Comparison of ENCODE assay signal across 20 cellular contexts in the genomic region with DNA sequence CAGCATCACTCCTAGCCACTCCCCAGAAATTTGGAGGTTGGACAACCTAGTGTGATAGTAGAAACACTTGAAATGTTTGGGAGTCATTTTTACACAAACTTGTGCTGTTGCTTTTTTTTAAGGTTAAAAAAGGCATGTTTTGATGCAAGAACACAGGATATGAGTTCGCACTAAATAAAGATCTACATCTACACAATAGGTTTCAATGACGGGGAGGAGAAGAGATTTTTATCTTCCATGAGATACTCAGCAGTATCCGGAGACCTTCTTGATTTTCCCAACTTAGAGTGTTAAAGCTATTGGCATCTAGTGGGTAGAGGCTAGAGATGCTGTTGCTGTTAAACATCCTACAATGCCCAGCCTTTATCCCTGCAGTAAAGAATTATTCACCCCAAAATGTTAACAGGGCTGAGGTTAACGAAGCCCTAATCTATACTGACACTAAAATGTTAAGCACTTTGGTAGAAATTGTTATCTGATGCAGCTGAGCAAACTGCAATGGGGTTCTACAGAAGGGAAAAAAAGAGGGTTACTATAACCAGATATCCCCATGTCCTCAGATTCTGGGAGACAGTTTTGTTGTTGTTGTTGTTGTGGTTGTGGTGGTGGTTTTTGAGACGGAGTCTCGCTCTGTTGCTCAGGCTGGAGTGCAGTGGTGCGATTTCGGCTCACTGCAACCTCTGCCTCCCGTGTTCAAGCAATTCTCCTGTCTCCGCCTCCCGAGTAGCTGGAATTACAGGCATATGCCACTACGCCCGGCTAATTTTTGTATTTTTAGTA. TPM values are rescaled to one million over a fixed set of nuclear protein-coding genes. Genes with fewer than 3 reads are reported as not detected.
DNase-seq lines count a peak whose midpoint lies in the region; ATAC-seq and TF ChIP-seq lines count a peak whose summit lies in the region.
"Had no signal": no experiment of that assay in that cellular context is flagged by ENCODE, and none has a peak within 500 bp of the region (broad histone marks: within the 10 kb centered on the region; RNA-seq: fewer than 3 reads in every experiment).

No MANE protein-coding gene starts in this region.

- H3K9me3 Mint-ChIP-seq in activated CD4-positive, alpha-beta T cell treated with anti-CD3 and anti-CD28 coated beads, Interleukin-2, amount 10 ng/mL, durations not matched to agents 24 days and 14 days: peaks cover 4% of the 10 kb centered on the region
- H3K9me3 Mint-ChIP-seq in activated CD8-positive, alpha-beta T cell treated with anti-CD3 and anti-CD28 coated beads, Interleukin-2, amount 10 ng/mL, durations not matched to agents 7 days and 5 days (ENCODE audit: insufficient read depth): peaks cover 5% of the 10 kb centered on the region
- H3K9me3 Mint-ChIP-seq in natural killer cell treated with Interleukin-12 subunit alpha and Interleukin-12 subunit beta and Interleukin-15 and Interleukin-18, amount 100 ng/mL, for 72 hours: no peaks in the 10 kb centered on the region

- CTCF ChIA-PET in activated CD8-positive, alpha-beta T cell treated with anti-CD3 and anti-CD28 coated beads, Interleukin-2, amount 10 ng/mL, durations not matched to agents 7 days and 5 days (lab: Charles Lee): interaction anchor here (0.8 to 5.4 kb wide), 5 partner anchors 7 to 75 kb away, joined by 3 to 57 read pairs (median 4); a partner anchor contains a TSS

- DNase-seq in activated CD4-positive, alpha-beta T cell treated with anti-CD3 and anti-CD28 coated beads, Interleukin-2, amount 10 ng/mL, durations not matched to agents 24 days and 14 days: peak; percentile 70
- no peak for DNase-seq in activated CD4-positive, alpha-beta T cell treated with anti-CD3 and anti-CD28 coated beads, Interleukin-2, amount 50 U/mL, for 4 hours
- no peak for DNase-seq in activated CD8-positive, alpha-beta T cell treated with anti-CD3 and anti-CD28 coated beads, Interleukin-2, amount 10 ng/mL, durations not matched to agents 7 days and 5 days
- no peak for DNase-seq in natural killer cell treated with Interleukin-12 subunit alpha and Interleukin-12 subunit beta and Interleukin-15 and Interleukin-18, amount 100 ng/mL, for 72 hours (ENCODE audit: low spot score)
- DNase-seq in Kasumi-1 (lab: John Stamatoyannopoulos, UW): no peak
- DNase-seq in GM19238 (ENCODE audit: insufficient read length, low spot score): no peak
- DNase-seq: 8988T; activated CD4-positive, alpha-beta T cell treated with anti-CD3 and anti-CD28 coated beads for 1 hour; adrenal gland; AML-193; cortex of kidney; H7; mammary epithelial cell; NCI-H2081 treated with DMSO at 0.1 percent for 48 hours; NCI-H446 treated with DMSO at 0.1 percent for 48 hours; Right ventricle myocardium superior had no signal

- H3K4me1 Mint-ChIP-seq in activated CD4-positive, alpha-beta T cell treated with anti-CD3 and anti-CD28 coated beads, Interleukin-2, amount 10 ng/mL, durations not matched to agents 24 days and 14 days: peaks cover 71% of the 10 kb centered on the region
- peaks cover 86% of the 10 kb centered on the region for H3K4me1 Mint-ChIP-seq in activated CD8-positive, alpha-beta T cell treated with anti-CD3 and anti-CD28 coated beads, Interleukin-2, amount 10 ng/mL, durations not matched to agents 7 days and 5 days (ENCODE audit: low read depth)
- H3K4me1 Mint-ChIP-seq in natural killer cell treated with Interleukin-12 subunit alpha and Interleukin-12 subunit beta and Interleukin-15 and Interleukin-18, amount 100 ng/mL, for 72 hours (ENCODE audit: low read depth in 2 of 2): peaks cover 39 to 60% of the 10 kb centered on the region in 2 donors

- H3K27ac Mint-ChIP-seq in activated CD4-positive, alpha-beta T cell treated with anti-CD3 and anti-CD28 coated beads, Interleukin-2, amount 10 ng/mL, durations not matched to agents 24 days and 14 days: peak overlapping the region; percentile 87
- peak overlapping the region; percentile 76 for H3K27ac Mint-ChIP-seq in activated CD8-positive, alpha-beta T cell treated with anti-CD3 and anti-CD28 coated beads, Interleukin-2, amount 10 ng/mL, durations not matched to agents 7 days and 5 days
- peak overlapping the region; percentile 71 to 80 for H3K27ac Mint-ChIP-seq in natural killer cell treated with Interleukin-12 subunit alpha and Interleukin-12 subunit beta and Interleukin-15 and Interleukin-18, amount 100 ng/mL, for 72 hours

- H3K4me2 ChIP-seq in DOHH2 (ENCODE audit: low read length): 0 out of 2 replicates have a peak overlapping the region, but pooled peaks have one; percentile 8

- H3K9me2 ChIP-seq in DOHH2 (replicated peaks; ENCODE audit: control insufficient read depth, low read length): no peaks in the 10 kb centered on the region

- peaks cover 12% of the 10 kb centered on the region for H3K4me1 ChIP-seq in DOHH2 (ENCODE audit: control insufficient read depth, low read length)
- H3K4me1 ChIP-seq: adrenal gland, breast epithelium had no signal

- H4K20me1 ChIP-seq in DOHH2 (ENCODE audit: control insufficient read depth, insufficient read depth, low read depth, low read length): no peaks in the 10 kb centered on the region

- H3K36me3 ChIP-seq in DOHH2 (ENCODE audit: control insufficient read depth, low read length): no peaks in the 10 kb centered on the region
- H3K36me3 ChIP-seq: adrenal gland, breast epithelium, neutrophil had no signal

- ATAC-seq in activated CD8-positive, alpha-beta T cell treated with anti-CD3 and anti-CD28 coated beads, Interleukin-2, amount 10 ng/mL, durations not matched to agents 7 days and 5 days: peak; percentile 17
- ATAC-seq in natural killer cell treated with Interleukin-12 subunit alpha and Interleukin-12 subunit beta and Interleukin-15 and Interleukin-18, amount 100 ng/mL, for 72 hours: no peak
- ATAC-seq in GM19328 (IDR thresholded peaks at IDR 0.05; ENCODE audit: unreplicated experiment): no peak

- no peaks in the 10 kb centered on the region for H3K9me3 ChIP-seq in DOHH2 (ENCODE audit: control insufficient read depth, insufficient read depth, low read length)
- H3K9me3 ChIP-seq: adrenal gland, breast epithelium, neutrophil had no signal

- intact Hi-C loops in activated CD4-positive, alpha-beta T cell treated with anti-CD3 and anti-CD28 coated beads, Interleukin-2, amount 10 ng/mL, durations not matched to agents 24 days and 14 days (cut with micrococcal nuclease): no loop called here

- TF ChIP-seq CTCF in DOHH2 (IDR thresholded peaks at IDR 0.05; ENCODE audit: low read depth, low read length, poor library complexity, severe bottlenecking): no peak

- H3K4me3 Mint-ChIP-seq in activated CD4-positive, alpha-beta T cell treated with anti-CD3 and anti-CD28 coated beads, Interleukin-2, amount 10 ng/mL, durations not matched to agents 24 days and 14 days: peak overlapping the region; percentile 44
- peak overlapping the region; percentile 44 for H3K4me3 Mint-ChIP-seq in activated CD8-positive, alpha-beta T cell treated with anti-CD3 and anti-CD28 coated beads, Interleukin-2, amount 10 ng/mL, durations not matched to agents 7 days and 5 days
- H3K4me3 Mint-ChIP-seq in natural killer cell treated with Interleukin-12 subunit alpha and Interleukin-12 subunit beta and Interleukin-15 and Interleukin-18, amount 100 ng/mL, for 72 hours: peak overlapping the region; percentile 64

- H3F3A ChIP-seq in DOHH2 (ENCODE audit: control insufficient read depth, insufficient read depth): no peaks in the 10 kb centered on the region

- H3K27me3 Mint-ChIP-seq in activated CD4-positive, alpha-beta T cell treated with anti-CD3 and anti-CD28 coated beads, Interleukin-2, amount 10 ng/mL, durations not matched to agents 24 days and 14 days: no peaks in the 10 kb centered on the region
- H3K27me3 Mint-ChIP-seq in activated CD8-positive, alpha-beta T cell treated with anti-CD3 and anti-CD28 coated beads, Interleukin-2, amount 10 ng/mL, durations not matched to agents 7 days and 5 days (ENCODE audit: low read depth): no peaks in the 10 kb centered on the region
- peaks cover 0 to 14% of the 10 kb centered on the region in 2 donors for H3K27me3 Mint-ChIP-seq in natural killer cell treated with Interleukin-12 subunit alpha and Interleukin-12 subunit beta and Interleukin-15 and Interleukin-18, amount 100 ng/mL, for 72 hours

- no peaks in the 10 kb centered on the region for H3K36me3 Mint-ChIP-seq in activated CD4-positive, alpha-beta T cell treated with anti-CD3 and anti-CD28 coated beads, Interleukin-2, amount 10 ng/mL, durations not matched to agents 24 days and 14 days (ENCODE audit: low read depth)
- H3K36me3 Mint-ChIP-seq in activated CD8-positive, alpha-beta T cell treated with anti-CD3 and anti-CD28 coated beads, Interleukin-2, amount 10 ng/mL, durations not matched to agents 7 days and 5 days (ENCODE audit: low read depth): peaks cover 9% of the 10 kb centered on the region
- H3K36me3 Mint-ChIP-seq in natural killer cell treated with Interleukin-12 subunit alpha and Interleukin-12 subunit beta and Interleukin-15 and Interleukin-18, amount 100 ng/mL, for 72 hours: no peaks in the 10 kb centered on the region

- no peak overlapping the region for H3K4me3 ChIP-seq in DOHH2 (ENCODE audit: low read length)
- H3K4me3 ChIP-seq: adrenal gland, breast epithelium had no signal

- peaks cover 34% of the 10 kb centered on the region for H3K27me3 ChIP-seq in DOHH2 (ENCODE audit: control insufficient read depth, low read length)
- H3K27me3 ChIP-seq: adrenal gland, breast epithelium, neutrophil had no signal

- no peaks in the 10 kb centered on the region for H3K79me2 ChIP-seq in DOHH2 (ENCODE audit: control insufficient read depth, low read length)

- POLR2A ChIA-PET in activated CD8-positive, alpha-beta T cell treated with anti-CD3 and anti-CD28 coated beads, Interleukin-2, amount 10 ng/mL, durations not matched to agents 7 days and 5 days (lab: Charles Lee): interaction anchor here (1.0 to 1.5 kb wide), 2 partner anchors 15 to 21 kb away, joined by 3 to 4 read pairs; no protein-coding TSS in a partner anchor

- no peak overlapping the region for H3K27ac ChIP-seq in DOHH2 (ENCODE audit: low read depth, low read length)
- H3K27ac ChIP-seq: adrenal gland, breast epithelium, neutrophil had no signal

RNA-seq across cellular contexts. Expression of a gene that starts 14.0 kb away (rescaled TPM):
- total RNA-seq in activated CD4-positive, alpha-beta T cell treated with anti-CD3 and anti-CD28 coated beads, Interleukin-2, amount 10 ng/mL, durations not matched to agents 24 days and 14 days: 45.5 and 56.0 TPM in 2 replicates
- 10 to 100 TPM; 67.8 to 68.9 TPM for total RNA-seq in activated CD8-positive, alpha-beta T cell treated with anti-CD3 and anti-CD28 coated beads, Interleukin-2, amount 10 ng/mL, durations not matched to agents 7 days and 5 days
- total RNA-seq in natural killer cell treated with Interleukin-12 subunit alpha and Interleukin-12 subunit beta and Interleukin-15 and Interleukin-18, amount 100 ng/mL, for 72 hours: 100 to 1,000 TPM in 1 of 2 donors, 10 to 100 TPM in 1; 81.7 to 156 TPM
